Comparison of ENCODE assay signal across 8 cellular contexts in the genomic region with DNA sequence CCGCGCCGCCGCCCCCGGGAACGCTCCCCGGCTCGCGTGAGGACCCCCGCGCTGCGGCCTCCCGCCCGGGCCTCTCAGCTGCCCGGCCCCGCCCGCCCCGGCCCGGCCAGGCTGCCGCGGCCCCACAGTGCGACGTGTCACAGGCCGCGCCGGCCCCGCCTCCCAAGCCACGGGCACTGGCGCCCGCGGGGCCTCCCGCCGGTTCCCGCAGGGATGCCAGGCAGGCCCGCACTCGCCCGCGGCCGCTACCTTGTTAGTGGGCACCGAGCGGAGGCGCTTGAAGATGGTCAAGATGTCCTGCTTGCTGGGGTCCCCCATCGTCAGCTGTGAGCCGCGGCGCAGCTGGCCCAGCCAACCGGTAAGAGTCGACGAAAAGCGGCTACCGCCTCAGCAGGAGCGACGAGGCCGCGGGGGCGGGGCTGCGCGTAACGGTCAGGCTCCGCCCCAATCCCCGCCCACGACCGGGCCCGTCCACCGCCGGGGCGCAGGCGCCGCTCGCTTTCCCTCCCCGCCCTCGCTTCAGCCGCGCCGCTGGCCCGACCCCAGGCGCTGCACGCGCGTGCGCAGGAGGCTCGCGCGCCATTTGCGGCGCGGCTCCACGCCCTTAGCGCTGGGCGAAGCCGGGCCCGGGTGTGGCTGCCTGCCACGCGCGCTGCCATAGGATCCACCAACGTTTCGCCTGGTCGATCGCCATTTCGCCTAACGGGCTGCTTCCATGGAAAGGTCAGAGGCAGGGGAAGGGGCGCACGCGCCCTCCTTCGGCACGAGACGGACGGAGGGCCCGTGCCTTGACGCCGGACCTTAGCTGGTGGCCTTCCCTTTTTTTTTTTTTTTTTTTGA. TPM values are rescaled to one million over a fixed set of nuclear protein-coding genes. Genes with fewer than 3 reads are reported as not detected.
A peak's percentile ranks its signal among the peaks of the same experiment; 100 is the strongest.
DNase-seq lines count a peak whose midpoint lies in the region; ATAC-seq and TF ChIP-seq lines count a peak whose summit lies in the region.

A gene with protein sequence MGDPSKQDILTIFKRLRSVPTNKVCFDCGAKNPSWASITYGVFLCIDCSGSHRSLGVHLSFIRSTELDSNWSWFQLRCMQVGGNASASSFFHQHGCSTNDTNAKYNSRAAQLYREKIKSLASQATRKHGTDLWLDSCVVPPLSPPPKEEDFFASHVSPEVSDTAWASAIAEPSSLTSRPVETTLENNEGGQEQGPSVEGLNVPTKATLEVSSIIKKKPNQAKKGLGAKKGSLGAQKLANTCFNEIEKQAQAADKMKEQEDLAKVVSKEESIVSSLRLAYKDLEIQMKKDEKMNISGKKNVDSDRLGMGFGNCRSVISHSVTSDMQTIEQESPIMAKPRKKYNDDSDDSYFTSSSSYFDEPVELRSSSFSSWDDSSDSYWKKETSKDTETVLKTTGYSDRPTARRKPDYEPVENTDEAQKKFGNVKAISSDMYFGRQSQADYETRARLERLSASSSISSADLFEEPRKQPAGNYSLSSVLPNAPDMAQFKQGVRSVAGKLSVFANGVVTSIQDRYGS (minus strand): TSS at position 409 of the 840 bp plus-strand sequence. CDS start 91 bp downstream, at position 318.

- peak; percentile 86 for ATAC-seq in effector memory CD8-positive, alpha-beta T cell (replicated peaks)
- ATAC-seq in memory B cell (ENCODE audit: low read depth): peak; percentile 90

- H3K27ac Mint-ChIP-seq in effector memory CD8-positive, alpha-beta T cell: peak within 1 kb of the TSS; percentile 93 to 96
- H3K27ac Mint-ChIP-seq in memory B cell: peak within 1 kb of the TSS; percentile 78

- DNase-seq in CMK (ENCODE audit: low read depth): peak; percentile 80
- peak; percentile 100 for DNase-seq in GM20000 (ENCODE audit: low spot score)
- peak; percentile 86 for DNase-seq in HT1080 (ENCODE audit: low read depth)
- peak; percentile 87 for DNase-seq in NOMO-1 treated with dmso at 0.1 percent for 144 hours (lab: John Stamatoyannopoulos, UW; ENCODE audit: unreplicated experiment)
- peak; percentile 88 to 93 (median 91) for DNase-seq in activated CD8-positive, alpha-beta memory T cell treated with anti-CD3 and anti-CD28 coated beads for 48 hours (ENCODE audit: low read depth in 2 of 3, low spot score in 2 of 3)
- DNase-seq in effector memory CD8-positive, alpha-beta T cell: peak; percentile 93 to 97 (median 93)
- peak; percentile 97 to 98 for DNase-seq in memory B cell (ENCODE audit: low spot score in 2 of 2)
- DNase-seq in stimulated activated CD8-positive, alpha-beta memory T cell treated with anti-CD3 and anti-CD28 coated beads, Interleukin-12 subunit alpha, Interleukin-12 subunit beta, amount 100 ng/mL, for 1 hour (ENCODE audit: low read depth): peak; percentile 90

- H3K36me3 Mint-ChIP-seq in effector memory CD8-positive, alpha-beta T cell (ENCODE audit: insufficient read depth): peaks cover 13% of the 10 kb centered on the region
- no peaks in the 10 kb centered on the region for H3K36me3 Mint-ChIP-seq in memory B cell

- H3K27me3 Mint-ChIP-seq in effector memory CD8-positive, alpha-beta T cell: no peaks in the 10 kb centered on the region
- H3K27me3 Mint-ChIP-seq in memory B cell: no peaks in the 10 kb centered on the region

- no peak for TF ChIP-seq CTCF in GM20000 (IDR thresholded peaks at IDR 0.05; ENCODE audit: extremely low read depth, missing control alignments)

- no peaks in the 10 kb centered on the region for H3K9me3 Mint-ChIP-seq in effector memory CD8-positive, alpha-beta T cell
- no peaks in the 10 kb centered on the region for H3K9me3 Mint-ChIP-seq in memory B cell

- H3K4me1 Mint-ChIP-seq in effector memory CD8-positive, alpha-beta T cell (ENCODE audit: low read depth in 2 of 2): peaks cover 5 to 8% of the 10 kb centered on the region in 2 donors
- H3K4me1 Mint-ChIP-seq in memory B cell: peaks cover 11% of the 10 kb centered on the region

- peak within 1 kb of the TSS; percentile 88 to 96 for H3K4me3 Mint-ChIP-seq in effector memory CD8-positive, alpha-beta T cell
- peak within 1 kb of the TSS; percentile 87 for H3K4me3 Mint-ChIP-seq in memory B cell

RNA-seq across cellular contexts. Expression of the gene that starts here (rescaled TPM):
- total RNA-seq in HT1080 (2014; rRNA removed; shearing (Covaris generic)): 20.4 and 22.9 TPM in 2 replicates
- 40.9 and 47.3 TPM in 2 replicates for polyA plus RNA-seq in HT1080 (2015; cell fraction: cytosol; rRNA removed)
- 54.4 and 55.6 TPM in 2 replicates for polyA plus RNA-seq in HT1080 (2015; cell fraction: nucleus; rRNA removed)

Comparison
In these comparisons a context has a peak if more than half of its experiments do, and no peak if none do; other contexts are left out.
1. Peak in every context shown above with its lines: DNase-seq and ATAC-seq.